Comparison of ENCODE assay signal across 25 cellular contexts in the genomic region with DNA sequence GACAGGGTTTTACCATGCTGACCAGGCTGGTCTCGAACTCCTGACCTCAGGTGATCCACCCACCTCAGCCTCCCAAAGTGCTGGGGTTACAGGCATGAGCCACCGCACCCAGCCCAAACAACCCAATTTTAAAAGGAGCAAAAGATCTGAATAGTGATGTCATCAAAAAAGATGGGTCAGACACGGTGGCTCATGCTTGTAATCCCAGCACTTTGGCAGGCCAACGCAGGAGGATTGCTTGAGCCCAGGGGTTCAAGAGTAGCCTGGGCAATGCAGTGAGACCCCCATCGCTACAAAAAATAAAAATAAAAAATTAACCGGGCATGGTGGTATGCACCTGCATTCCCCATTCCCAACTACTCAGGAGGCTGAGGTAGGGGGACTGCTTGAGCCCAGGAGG.
"Had no signal": no experiment of that assay in that cellular context is flagged by ENCODE, and none has a peak within 500 bp of the region (broad histone marks: within the 10 kb centered on the region; RNA-seq: fewer than 3 reads in every experiment).

No MANE protein-coding gene starts in this region.

- H3K27ac ChIP-seq: brain microvascular endothelial cell, cardiac muscle cell, SJCRH30, VCaP had no signal

- H3K9me3 Mint-ChIP-seq: activated CD4-positive, alpha-beta memory T cell treated with anti-CD3 and anti-CD28 coated beads, Interleukin-2, amount 10 ng/mL, durations not matched to agents 7 days and 5 days; activated naive CD4-positive, alpha-beta T cell treated with anti-CD3 and anti-CD28 coated beads, Interleukin-2, amount 10 ng/mL, durations not matched to agents 7 days and 5 days; activated naive CD8-positive, alpha-beta T cell treated with anti-CD3 and anti-CD28 coated beads for 36 hours; activated T-cell treated with anti-CD3 and anti-CD28 coated beads, Interleukin-2, amount 50 U/mL, for 72 hours; activated T-helper 2 cell treated with anti-CD3 and anti-CD28 coated beads, Interferon-gamma antibody, Interleukin-2, Interleukin-4, amounts not matched to agents 10 μg/mL and 5 μg/mL and 100 μg/mL, durations not matched to agents 14 hours and 24 hours and 36 hours had no signal

- H3K9me2 ChIP-seq: SK-N-SH had no signal

- DNase-seq: activated CD4-positive, alpha-beta memory T cell treated with anti-CD3 and anti-CD28 coated beads, Interleukin-2, amount 10 ng/mL, durations not matched to agents 7 days and 5 days; activated CD4-positive, alpha-beta T cell treated with anti-CD3 and anti-CD28 coated beads for 36 hours; activated CD4-positive, alpha-beta T cell treated with anti-CD3 and anti-CD28 coated beads, Interleukin-2, amount 50 U/mL, for 1 hour; activated CD8-positive, alpha-beta memory T cell treated with anti-CD3 and anti-CD28 coated beads, Interleukin-2, amount 50 U/mL, for 4 hours; activated gamma-delta T cell treated with Interleukin-2 at 50 U/mL for 16 hours; activated naive CD4-positive, alpha-beta T cell treated with anti-CD3 and anti-CD28 coated beads, Interleukin-2, amount 10 ng/mL, durations not matched to agents 7 days and 5 days; activated naive CD8-positive, alpha-beta T cell treated with anti-CD3 and anti-CD28 coated beads for 36 hours; activated T-cell treated with anti-CD3 and anti-CD28 coated beads, Interleukin-2, amount 50 U/mL, for 72 hours; brain microvascular endothelial cell; NCI-H1105 treated with DMSO at 0.1 percent for 48 hours; NCI-H146; NCI-H1930; NCI-H2171; NCI-H2227 treated with DMSO at 0.1 percent for 48 hours; NCI-H446 treated with DMSO at 0.1 percent for 48 hours; NCI-H524 treated with DMSO at 0.1 percent for 48 hours; NCI-H774; Right ventricle myocardium superior; RPMI8226; SJCRH30; SK-N-SH; T-helper 1 cell had no signal

- H3K27me3 ChIP-seq: brain microvascular endothelial cell, cardiac muscle cell, SJCRH30 had no signal

- H3K9me3 ChIP-seq: SJCRH30, SK-N-SH had no signal

- H3K4me1 ChIP-seq: SJCRH30 had no signal

- H3K27ac Mint-ChIP-seq: activated CD4-positive, alpha-beta memory T cell treated with anti-CD3 and anti-CD28 coated beads, Interleukin-2, amount 10 ng/mL, durations not matched to agents 7 days and 5 days; activated CD4-positive, alpha-beta T cell treated with anti-CD3 and anti-CD28 coated beads for 36 hours; activated naive CD4-positive, alpha-beta T cell treated with anti-CD3 and anti-CD28 coated beads, Interleukin-2, amount 10 ng/mL, durations not matched to agents 7 days and 5 days; activated naive CD8-positive, alpha-beta T cell treated with anti-CD3 and anti-CD28 coated beads for 36 hours; activated T-cell treated with anti-CD3 and anti-CD28 coated beads, Interleukin-2, amount 50 U/mL, for 72 hours; activated T-helper 2 cell treated with anti-CD3 and anti-CD28 coated beads, Interferon-gamma antibody, Interleukin-2, Interleukin-4, amounts not matched to agents 10 μg/mL and 5 μg/mL and 100 μg/mL, durations not matched to agents 14 hours and 24 hours and 36 hours had no signal

- H3K4me3 Mint-ChIP-seq: activated CD4-positive, alpha-beta memory T cell treated with anti-CD3 and anti-CD28 coated beads, Interleukin-2, amount 10 ng/mL, durations not matched to agents 7 days and 5 days; activated CD4-positive, alpha-beta T cell treated with anti-CD3 and anti-CD28 coated beads for 36 hours; activated naive CD4-positive, alpha-beta T cell treated with anti-CD3 and anti-CD28 coated beads, Interleukin-2, amount 10 ng/mL, durations not matched to agents 7 days and 5 days; activated naive CD8-positive, alpha-beta T cell treated with anti-CD3 and anti-CD28 coated beads for 36 hours; activated T-cell treated with anti-CD3 and anti-CD28 coated beads, Interleukin-2, amount 50 U/mL, for 72 hours had no signal

- H3K36me3 Mint-ChIP-seq: activated naive CD4-positive, alpha-beta T cell treated with anti-CD3 and anti-CD28 coated beads, Interleukin-2, amount 10 ng/mL, durations not matched to agents 7 days and 5 days; activated naive CD8-positive, alpha-beta T cell treated with anti-CD3 and anti-CD28 coated beads for 36 hours had no signal

- ATAC-seq: activated CD4-positive, alpha-beta T cell treated with anti-CD3 and anti-CD28 coated beads for 36 hours; activated T-cell treated with anti-CD3 and anti-CD28 coated beads, Interleukin-2, amount 50 U/mL, for 72 hours had no signal

- H3K4me3 ChIP-seq: cardiac muscle cell, SJCRH30 had no signal

- H3K36me3 ChIP-seq: brain microvascular endothelial cell, cardiac muscle cell, SJCRH30 had no signal
